Comparison of ENCODE assay signal across 12 cellular contexts in genomic region chr17:78396436-78397335, GRCh38. TPM values are rescaled to one million over a fixed set of nuclear protein-coding genes. Genes with fewer than 3 reads are reported as not detected.
DNase-seq lines count a peak whose midpoint lies in the region; TF ChIP-seq lines count a peak whose summit lies in the region.
"Had no signal": no experiment of that assay in that cellular context is flagged by ENCODE, and none has a peak within 500 bp of the region (broad histone marks: within the 10 kb centered on the region; RNA-seq: fewer than 3 reads in every experiment).

No MANE protein-coding gene starts in this region.

- no peak overlapping the region for H3K9ac ChIP-seq in liver (ENCODE audit: low read depth in 1 of 2, low read length in 2 of 2)
- H3K9ac ChIP-seq in subcutaneous abdominal adipose tissue (ENCODE audit: low read length in 5 of 5) = peak overlapping the region in 3 of 5 donors; percentile 53 to 64 (median 57)

- H3K4me3 Mint-ChIP-seq in endothelial cell (ENCODE audit: unreplicated experiment) = peak overlapping the region; percentile 72
- H3K4me3 Mint-ChIP-seq: activated naive CD8-positive, alpha-beta T cell treated with anti-CD3 and anti-CD28 coated beads for 36 hours had no signal

- H3K36me3 Mint-ChIP-seq in endothelial cell (ENCODE audit: low read depth, unreplicated experiment) = peaks cover 57% of the 10 kb centered on the region

- DNase-seq in NCI-H748 (lab: John Stamatoyannopoulos, UW; ENCODE audit: unreplicated experiment) (peak; percentile 15), NCI-H748 treated with DMSO at 0.1 percent for 48 hours (lab: John Stamatoyannopoulos, UW) (no peak), endothelial cell (ENCODE audit: low spot score) (no peak), OCI-M2 (lab: John Stamatoyannopoulos, UW; ENCODE audit: unreplicated experiment) (no peak), MG63 (no peak), NOMO-1 treated with dmso at 0.1 percent for 144 hours (lab: John Stamatoyannopoulos, UW; ENCODE audit: unreplicated experiment) (no peak)
- DNase-seq: activated naive CD8-positive, alpha-beta T cell treated with anti-CD3 and anti-CD28 coated beads for 36 hours; NCI-H1694; uterus had no signal

- H3K27ac Mint-ChIP-seq in endothelial cell (ENCODE audit: unreplicated experiment) = peak overlapping the region; percentile 98
- H3K27ac Mint-ChIP-seq: activated naive CD8-positive, alpha-beta T cell treated with anti-CD3 and anti-CD28 coated beads for 36 hours had no signal

- H3K27ac ChIP-seq in liver (ENCODE audit: low read depth in 1 of 2, low read length in 2 of 2) (peak overlapping the region in 1 of 2 donors; percentile 36), subcutaneous abdominal adipose tissue (ENCODE audit: low read depth, low read length) (peak overlapping the region; percentile 74)

- H3K9me3 Mint-ChIP-seq in endothelial cell (ENCODE audit: unreplicated experiment) = no peaks in the 10 kb centered on the region
- H3K9me3 Mint-ChIP-seq: activated naive CD8-positive, alpha-beta T cell treated with anti-CD3 and anti-CD28 coated beads for 36 hours had no signal

- WGBS in liver = 35% methylated on average over 14 of the region's 14 CpGs

- H3K27me3 Mint-ChIP-seq in endothelial cell (ENCODE audit: unreplicated experiment) = peaks cover 8% of the 10 kb centered on the region
- H3K27me3 Mint-ChIP-seq: activated naive CD8-positive, alpha-beta T cell treated with anti-CD3 and anti-CD28 coated beads for 36 hours had no signal

- H3K36me3 ChIP-seq in liver (ENCODE audit: control insufficient read depth in 4 of 4, insufficient read depth in 3 of 4, low read depth in 1 of 4, low read length in 3 of 4) (peaks cover 12 to 38% (median 27%) of the 10 kb centered on the region in 4 donors), subcutaneous abdominal adipose tissue (ENCODE audit: control insufficient read depth in 5 of 5, insufficient read depth in 5 of 5, low read length in 5 of 5) (peaks cover 4 to 65% (median 64%) of the 10 kb centered on the region in 5 donors), MG63 (peaks cover 84% of the 10 kb centered on the region)
- H3K36me3 ChIP-seq: uterus had no signal

- peaks cover 49% of the 10 kb centered on the region for H3K4me1 Mint-ChIP-seq in endothelial cell (ENCODE audit: unreplicated experiment)

- TF ChIP-seq RAD21 in liver (IDR thresholded peaks at IDR 0.05) = peak in 1 of 2 donors; percentile 23

- TF ChIP-seq CTCF in endothelial cell (IDR thresholded peaks at IDR 0.05; ENCODE audit: unreplicated experiment) (no peak), liver (IDR thresholded peaks at IDR 0.05; ENCODE audit: low read depth, low read length, missing input control) (no peak)

- H3K9me3 ChIP-seq in liver (ENCODE audit: control insufficient read depth in 4 of 4, low read length in 3 of 4) (no peaks in the 10 kb centered on the region), subcutaneous abdominal adipose tissue (ENCODE audit: control insufficient read depth in 5 of 5, low read length in 5 of 5) (no peaks in the 10 kb centered on the region), MG63 (no peaks in the 10 kb centered on the region)
- H3K9me3 ChIP-seq: HAP-1, uterus had no signal

- H3K4me1 ChIP-seq in liver (ENCODE audit: control insufficient read depth in 4 of 4, insufficient read depth in 4 of 4, low read length in 3 of 4) (peaks cover 5 to 20% (median 15%) of the 10 kb centered on the region in 4 donors), subcutaneous abdominal adipose tissue (ENCODE audit: control insufficient read depth in 5 of 5, insufficient read depth in 5 of 5, low read length in 5 of 5) (peaks cover 10 to 46% (median 34%) of the 10 kb centered on the region in 5 donors)
- H3K4me1 ChIP-seq: HAP-1 had no signal

- H3K4me3 ChIP-seq in liver (ENCODE audit: low read depth in 1 of 3, low read length in 3 of 3) (no peak overlapping the region), subcutaneous abdominal adipose tissue (ENCODE audit: low read depth in 1 of 5, low read length in 5 of 5) (peak overlapping the region in 1 of 5 donors; percentile 19), MG63 (no peak overlapping the region)
- H3K4me3 ChIP-seq: HAP-1, uterus had no signal

- H3K27me3 ChIP-seq in liver (ENCODE audit: control insufficient read depth in 4 of 4, insufficient read depth in 4 of 4, low read length in 3 of 4) = no peaks in the 10 kb centered on the region
- no peaks in the 10 kb centered on the region for H3K27me3 ChIP-seq in subcutaneous abdominal adipose tissue (ENCODE audit: control insufficient read depth in 5 of 5, insufficient read depth in 4 of 5, low read length in 5 of 5)
- H3K27me3 ChIP-seq in MG63 = no peaks in the 10 kb centered on the region
- H3K27me3 ChIP-seq: uterus had no signal

TF ChIP-seq in liver, 16 proteins besides CTCF, POLR2A, EP300 and RAD21:
- TF ChIP-seq TAF1 (conservative IDR thresholded peaks at IDR 0.05) (no peak), NR2F2 (IDR thresholded peaks at IDR 0.05) (no peak), FOXA1 (IDR thresholded peaks at IDR 0.05) (peak; percentile 83), JUND (IDR thresholded peaks at IDR 0.05) (peak in 1 of 2 donors; percentile 81), GABPA (IDR thresholded peaks at IDR 0.05 in 1 of 2, conservative IDR thresholded peaks at IDR 0.05 in 1 of 2) (peak in 1 of 2 donors; percentile 52), FOXA2 (IDR thresholded peaks at IDR 0.05) (peak; percentile 85), HNF4G (IDR thresholded peaks at IDR 0.05) (peak; percentile 12), SP1 (IDR thresholded peaks at IDR 0.05) (peak; percentile 67), MAX (IDR thresholded peaks at IDR 0.05) (no peak), ZBTB33 (IDR thresholded peaks at IDR 0.05) (no peak), YY1 (IDR thresholded peaks at IDR 0.05) (no peak), HNF4A (conservative IDR thresholded peaks at IDR 0.05) (peak; percentile 86 to 96), RXRA (IDR thresholded peaks at IDR 0.05) (peak; percentile 61 to 92), EGR1 (IDR thresholded peaks at IDR 0.05; ENCODE audit: low read depth in 2 of 2) (no peak), REST (IDR thresholded peaks at IDR 0.05) (peak; percentile 64), ATF3 (IDR thresholded peaks at IDR 0.05) (no peak)

RNA-seq across cellular contexts. Expression of gene PGS1, which starts 18.2 kb away (rescaled TPM):
- total RNA-seq in endothelial cell (ENCODE audit: unreplicated experiment) = 85.5 TPM
- 10 to 100 TPM; 13.5 to 24.1 TPM for total RNA-seq in liver
- 10 to 100 TPM in 1 of 2 donors, 1 to 10 TPM in 1; 8.1 to 10.9 TPM for polyA plus RNA-seq in liver
- total RNA-seq in MG63 (2014; rRNA removed; shearing (Covaris generic); ENCODE audit: low replicate concordance) = 47.3 and 48.7 TPM in 2 replicates

RNA-seq across cellular contexts. Expression of gene SOCS3, which starts 36.8 kb away (rescaled TPM):
- total RNA-seq in endothelial cell (ENCODE audit: unreplicated experiment) (30.2 TPM), liver (10 to 100 TPM; 16.1 to 48.0 TPM)
- 10 to 100 TPM; 12.2 to 20.5 TPM for polyA plus RNA-seq in liver
- total RNA-seq in MG63 (2014; rRNA removed; shearing (Covaris generic); ENCODE audit: low replicate concordance) = 23.4 and 32.9 TPM in 2 replicates

Comparison
In these comparisons a context has a peak if more than half of its experiments do, and no peak if none do; other contexts are left out.
1. H3K9ac ChIP-seq: peak in subcutaneous abdominal adipose tissue (3 of 5); none in liver (0 of 2).